Comparison of ENCODE assay signal across 21 cellular contexts in genomic region chr2:3113122-3113521, GRCh38.
"Had no signal": no experiment of that assay in that cellular context is flagged by ENCODE, and none has a peak within 500 bp of the region (broad histone marks: within the 10 kb centered on the region; RNA-seq: fewer than 3 reads in every experiment).

No MANE protein-coding gene starts in this region.

- H3K4me1 Mint-ChIP-seq: memory B cell; natural killer cell; stimulated activated effector memory CD8-positive, alpha-beta T cell treated with anti-CD3 and anti-CD28 coated beads, Interleukin-12 subunit alpha, Interleukin-12 subunit beta, amount 100 ng/mL, for 72 hours had no signal

- H3K36me3 Mint-ChIP-seq: natural killer cell; stimulated activated effector memory CD8-positive, alpha-beta T cell treated with anti-CD3 and anti-CD28 coated beads, Interleukin-12 subunit alpha, Interleukin-12 subunit beta, amount 100 ng/mL, for 72 hours; type B pancreatic cell had no signal

- H3K27ac ChIP-seq: dorsolateral prefrontal cortex, gastrocnemius medialis, hepatocyte, pancreas, stomach, tibial artery had no signal

- H3K4me1 ChIP-seq: gastrocnemius medialis, pancreas, stomach, tibial artery had no signal

- H3K27ac Mint-ChIP-seq: memory B cell; natural killer cell; progenitor cell of endocrine pancreas; stimulated activated effector memory CD8-positive, alpha-beta T cell treated with anti-CD3 and anti-CD28 coated beads, Interleukin-12 subunit alpha, Interleukin-12 subunit beta, amount 100 ng/mL, for 72 hours; type B pancreatic cell had no signal

- H3K27me3 ChIP-seq: dorsolateral prefrontal cortex, gastrocnemius medialis, hepatocyte, pancreas, stomach, tibial artery had no signal

- H3K9me3 ChIP-seq: gastrocnemius medialis, pancreas, stomach, tibial artery had no signal

- H3K36me3 ChIP-seq: gastrocnemius medialis, pancreas, stomach, tibial artery had no signal

- H3K9me3 Mint-ChIP-seq: memory B cell; natural killer cell; stimulated activated effector memory CD8-positive, alpha-beta T cell treated with anti-CD3 and anti-CD28 coated beads, Interleukin-12 subunit alpha, Interleukin-12 subunit beta, amount 100 ng/mL, for 72 hours had no signal

- H3K27me3 Mint-ChIP-seq: progenitor cell of endocrine pancreas, type B pancreatic cell had no signal

- H3K4me3 Mint-ChIP-seq: memory B cell; natural killer cell; stimulated activated effector memory CD8-positive, alpha-beta T cell treated with anti-CD3 and anti-CD28 coated beads, Interleukin-12 subunit alpha, Interleukin-12 subunit beta, amount 100 ng/mL, for 72 hours; type B pancreatic cell had no signal

- ATAC-seq: gastrocnemius medialis; left lobe of liver; natural killer cell; pancreas; sciatic nerve; stimulated activated effector memory CD8-positive, alpha-beta T cell treated with anti-CD3 and anti-CD28 coated beads, Interleukin-12 subunit alpha, Interleukin-12 subunit beta, amount 100 ng/mL, for 72 hours had no signal

- DNase-seq: dorsolateral prefrontal cortex; effector CD4-positive, alpha-beta T cell; foreskin fibroblast; gastrocnemius medialis; kidney; natural killer cell; occipital lobe; pancreas; stimulated activated CD4-positive, alpha-beta T cell treated with anti-CD3 and anti-CD28 coated beads, Interleukin-2, amount 100 ng/mL, for 24 hours; stimulated activated CD4-positive, alpha-beta T cell treated with anti-CD3 and anti-CD28 coated beads, Interleukin-4, amount 100 ng/mL, for 24 hours; stimulated activated naive CD4-positive, alpha-beta T cell treated with Interleukin-2 at 50 U/mL for 16 hours; stomach had no signal

- H3K4me3 ChIP-seq: dorsolateral prefrontal cortex, gastrocnemius medialis, hepatocyte, lung, pancreas, stomach, tibial artery had no signal
